ENCODE assay signal across 13 cellular contexts in the genomic region with DNA sequence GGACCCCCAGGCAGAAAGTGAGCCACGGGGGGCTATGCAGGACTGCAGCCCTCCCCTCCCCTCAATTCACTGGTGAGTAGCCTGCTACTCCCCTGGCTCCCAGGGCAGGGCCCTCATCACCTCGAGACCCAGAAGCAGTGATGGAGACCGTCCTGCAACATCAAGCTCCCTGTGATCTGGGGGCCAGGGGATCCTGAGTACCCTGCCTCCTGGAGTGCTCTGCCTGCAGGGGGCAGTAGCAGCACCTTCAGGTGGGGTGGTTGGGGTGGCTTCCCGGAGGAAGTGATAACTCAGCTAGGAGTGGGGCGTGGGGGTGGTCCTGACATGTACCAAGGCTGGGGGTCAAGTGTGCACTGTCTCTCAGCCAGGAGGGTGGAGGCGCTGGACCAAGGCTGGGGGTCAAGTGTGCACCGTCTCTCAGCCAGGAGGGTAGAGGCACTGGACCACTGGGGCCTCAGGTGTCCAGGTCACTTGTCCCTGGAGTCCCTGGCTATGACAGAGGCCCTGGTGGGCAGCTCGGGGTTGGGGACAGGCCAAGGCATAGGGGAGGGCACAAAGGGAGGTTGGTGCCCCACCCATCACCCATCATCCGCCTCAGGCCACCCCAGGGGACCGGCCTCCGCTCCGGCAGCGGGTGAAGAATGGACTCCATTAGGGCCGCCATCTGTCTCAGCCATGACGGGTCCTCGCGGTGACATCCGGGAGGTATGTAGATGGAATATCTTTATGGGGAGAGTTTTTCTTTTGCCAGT. TPM values are rescaled to one million over a fixed set of nuclear protein-coding genes. Genes with fewer than 3 reads are reported as not detected.
A peak's percentile ranks its signal among the peaks of the same experiment; 100 is the strongest.
DNase-seq lines count a peak whose midpoint lies in the region; ATAC-seq and TF ChIP-seq lines count a peak whose summit lies in the region.
"Had no signal": no experiment of that assay in that cellular context is flagged by ENCODE, and none has a peak within 500 bp of the region (broad histone marks: within the 10 kb centered on the region; RNA-seq: fewer than 3 reads in every experiment).

No MANE protein-coding gene starts in this region.

- H3K9ac ChIP-seq in MM.1S (ENCODE audit: low read length) (no peak overlapping the region), mammary epithelial cell (ENCODE audit: insufficient read depth, low read length) (no peak overlapping the region)

- H4K20me1 ChIP-seq in MM.1S (ENCODE audit: insufficient read depth, low read length) = no peaks in the 10 kb centered on the region
- no peaks in the 10 kb centered on the region for H4K20me1 ChIP-seq in mammary epithelial cell (ENCODE audit: insufficient read depth, low read length)

- in situ Hi-C loops in mammary epithelial cell (cut with MboI; ENCODE audit: low sequenced_read_pairs in 2 of 2) = no loop called here

- H3K36me3 Mint-ChIP-seq in activated T-cell treated with anti-CD3 and anti-CD28 coated beads, Interleukin-2, amount 50 U/mL, for 72 hours (ENCODE audit: insufficient read depth in 2 of 2) = no peaks in the 10 kb centered on the region
- H3K36me3 Mint-ChIP-seq in chondrocyte (ENCODE audit: low read depth) = no peaks in the 10 kb centered on the region
- H3K36me3 Mint-ChIP-seq: CD4-positive, CD25-positive, alpha-beta regulatory T cell; stimulated activated effector memory CD8-positive, alpha-beta T cell treated with anti-CD3 and anti-CD28 coated beads, Interleukin-12 subunit alpha, Interleukin-12 subunit beta, amount 100 ng/mL, for 72 hours had no signal

- TF ChIP-seq CTCF in MM.1S (IDR thresholded peaks at IDR 0.05; ENCODE audit: low read length) (peak; percentile 51), chondrocyte (IDR thresholded peaks at IDR 0.05) (peak; percentile 43), mammary epithelial cell (conservative IDR thresholded peaks at IDR 0.05 in 1 of 2, IDR thresholded peaks at IDR 0.05 in 1 of 2; ENCODE audit: extremely low read depth in 1 of 2, insufficient read depth in 1 of 2, low read depth in 1 of 2, low read length in 2 of 2) (peak in 1 of 2 donors; percentile 27)

- H3K27me3 ChIP-seq in MM.1S (replicated peaks; ENCODE audit: insufficient read depth, low read length) (peaks cover 52% of the 10 kb centered on the region), mammary epithelial cell (ENCODE audit: insufficient read depth, low read length) (no peaks in the 10 kb centered on the region)

- no peak overlapping the region for H3K4me3 Mint-ChIP-seq in activated T-cell treated with anti-CD3 and anti-CD28 coated beads, Interleukin-2, amount 50 U/mL, for 72 hours
- no peak overlapping the region for H3K4me3 Mint-ChIP-seq in chondrocyte (ENCODE audit: unreplicated experiment)
- H3K4me3 Mint-ChIP-seq: CD4-positive, CD25-positive, alpha-beta regulatory T cell; stimulated activated effector memory CD8-positive, alpha-beta T cell treated with anti-CD3 and anti-CD28 coated beads, Interleukin-12 subunit alpha, Interleukin-12 subunit beta, amount 100 ng/mL, for 72 hours had no signal

- H3K4me3 ChIP-seq in MM.1S (ENCODE audit: low read length) (no peak overlapping the region), mammary epithelial cell (replicated peaks in 1 of 3; ENCODE audit: insufficient read depth in 1 of 3, low read depth in 2 of 3, low read length in 3 of 3) (no peak overlapping the region)

- H3K36me3 ChIP-seq in MM.1S (replicated peaks; ENCODE audit: insufficient read depth, low read length) = no peaks in the 10 kb centered on the region
- H3K36me3 ChIP-seq in mammary epithelial cell (ENCODE audit: insufficient read depth, low read length) = no peaks in the 10 kb centered on the region

- ATAC-seq in activated T-cell treated with anti-CD3 and anti-CD28 coated beads, Interleukin-2, amount 50 U/mL, for 72 hours (replicated peaks in 1 of 2) = no peak
- no peak for ATAC-seq in HG02798 (IDR thresholded peaks at IDR 0.05; ENCODE audit: poor library complexity, unreplicated experiment)
- ATAC-seq: stimulated activated effector memory CD8-positive, alpha-beta T cell treated with anti-CD3 and anti-CD28 coated beads, Interleukin-12 subunit alpha, Interleukin-12 subunit beta, amount 100 ng/mL, for 72 hours had no signal

- BruUV-seq in mammary epithelial cell (replicated peaks; lab: Mats Ljungman, UMichigan) = no TSS peak

- H2AFZ ChIP-seq in MM.1S (ENCODE audit: low read length) = no peak overlapping the region
- H2AFZ ChIP-seq in mammary epithelial cell (ENCODE audit: low read depth, low read length) = no peak overlapping the region

- no peaks in the 10 kb centered on the region for H3F3A ChIP-seq in MM.1S (ENCODE audit: insufficient read depth, low read length)

- H3K4me1 ChIP-seq in MM.1S (ENCODE audit: low read length) (no peaks in the 10 kb centered on the region), mammary epithelial cell (ENCODE audit: insufficient read depth, low read length) (no peaks in the 10 kb centered on the region)

- H3K27me3 Mint-ChIP-seq in activated T-cell treated with anti-CD3 and anti-CD28 coated beads, Interleukin-2, amount 50 U/mL, for 72 hours (ENCODE audit: low read depth) = no peaks in the 10 kb centered on the region
- no peaks in the 10 kb centered on the region for H3K27me3 Mint-ChIP-seq in chondrocyte (ENCODE audit: low read depth)

- peak; percentile 29 to 41 for DNase-seq in activated T-cell treated with anti-CD3 and anti-CD28 coated beads, Interleukin-2, amount 50 U/mL, for 72 hours
- DNase-seq in activated T-cell treated with anti-CD3 and anti-CD28 coated beads, Interleukin-2, amount 50 U/mL, for 1 hour = no peak
- DNase-seq in MM.1S (no peak), chondrocyte (ENCODE audit: low spot score) (no peak), mammary epithelial cell (no peak), T-helper 9 cell (no peak)
- peak; percentile 19 for DNase-seq in stimulated activated CD4-positive, alpha-beta T cell treated with anti-CD3 and anti-CD28 coated beads, Interleukin-1b, Interleukin-23, amount 100 ng/mL, for 48 hours
- DNase-seq: effector memory CD4-positive, alpha-beta T cell; islet precursor cell; RPMI8226 had no signal

- H3K9me2 ChIP-seq in MM.1S (replicated peaks; ENCODE audit: insufficient read depth, low read length) = no peaks in the 10 kb centered on the region

- H3K9me3 ChIP-seq in MM.1S (replicated peaks; ENCODE audit: insufficient read depth, low read length) (no peaks in the 10 kb centered on the region), mammary epithelial cell (replicated peaks; ENCODE audit: insufficient read depth, low read length) (no peaks in the 10 kb centered on the region)

- no peak overlapping the region for H3K27ac ChIP-seq in MM.1S (ENCODE audit: low read length)
- H3K27ac ChIP-seq in mammary epithelial cell (ENCODE audit: insufficient read depth, low read depth, low read length) = no peak overlapping the region

- H3K4me2 ChIP-seq in MM.1S (ENCODE audit: low read depth, low read length) = no peak overlapping the region
- no peak overlapping the region for H3K4me2 ChIP-seq in mammary epithelial cell (ENCODE audit: insufficient read depth, low read depth, low read length)

- WGBS in mammary epithelial cell (ENCODE audit: low coverage, missing lambda C conversion rate) = 100% methylated on average over 6 of the region's 18 CpGs

- H3K9me3 Mint-ChIP-seq in activated T-cell treated with anti-CD3 and anti-CD28 coated beads, Interleukin-2, amount 50 U/mL, for 72 hours = no peaks in the 10 kb centered on the region
- H3K9me3 Mint-ChIP-seq in chondrocyte (ENCODE audit: low read depth) = no peaks in the 10 kb centered on the region
- H3K9me3 Mint-ChIP-seq: CD4-positive, CD25-positive, alpha-beta regulatory T cell; stimulated activated effector memory CD8-positive, alpha-beta T cell treated with anti-CD3 and anti-CD28 coated beads, Interleukin-12 subunit alpha, Interleukin-12 subunit beta, amount 100 ng/mL, for 72 hours had no signal

- H3K27ac Mint-ChIP-seq in activated T-cell treated with anti-CD3 and anti-CD28 coated beads, Interleukin-2, amount 50 U/mL, for 72 hours = no peak overlapping the region
- no peak overlapping the region for H3K27ac Mint-ChIP-seq in chondrocyte (ENCODE audit: unreplicated experiment)
- H3K27ac Mint-ChIP-seq: CD4-positive, CD25-positive, alpha-beta regulatory T cell; stimulated activated effector memory CD8-positive, alpha-beta T cell treated with anti-CD3 and anti-CD28 coated beads, Interleukin-12 subunit alpha, Interleukin-12 subunit beta, amount 100 ng/mL, for 72 hours had no signal

- CTCF ChIA-PET in mammary epithelial cell (lab: Charles Lee; ENCODE audit: low non-redundant PET) = no interaction called here

- H3K79me2 ChIP-seq in MM.1S (ENCODE audit: low read length) = no peaks in the 10 kb centered on the region
- H3K79me2 ChIP-seq in mammary epithelial cell (ENCODE audit: insufficient read depth, low read length) = peaks cover 8% of the 10 kb centered on the region

- dilution Hi-C loops in mammary epithelial cell (cut with HindIII; ENCODE audit: low sequenced_read_pairs) = loop anchor here (5.0 kb wide), 1 partner anchor 34 kb away; no protein-coding TSS in a partner anchor

- peaks cover 9% of the 10 kb centered on the region for H3K4me1 Mint-ChIP-seq in activated T-cell treated with anti-CD3 and anti-CD28 coated beads, Interleukin-2, amount 50 U/mL, for 72 hours (ENCODE audit: low read depth)
- H3K4me1 Mint-ChIP-seq in chondrocyte (ENCODE audit: low read depth) = no peaks in the 10 kb centered on the region

- intact Hi-C loops in mammary epithelial cell (cut with micrococcal nuclease) = no loop called here

RNA-seq across cellular contexts. Expression of a gene that starts 9.4 kb away (rescaled TPM):
- total RNA-seq in activated T-cell treated with anti-CD3 and anti-CD28 coated beads, Interleukin-2, amount 50 U/mL, for 72 hours = 1 to 10 TPM; 1.4 to 1.5 TPM
- total RNA-seq in chondrocyte = 0.75 to 5.5 TPM (median 5.5 TPM) in 3 replicates
- 10 to 100 TPM in 1 of 2 donors, 1 to 10 TPM in 1; 3.8 to 10.5 TPM for total RNA-seq in mammary epithelial cell
- 10.5 TPM for polyA plus RNA-seq in mammary epithelial cell
- 2.4 TPM for polyA minus RNA-seq in mammary epithelial cell

Comparison
In these comparisons a context has a peak if more than half of its experiments do, and no peak if none do; other contexts are left out.
1. DNase-seq: peak in activated T-cell treated with anti-CD3 and anti-CD28 coated beads, Interleukin-2, amount 50 U/mL, for 72 hours (2 of 2) and stimulated activated CD4-positive, alpha-beta T cell treated with anti-CD3 and anti-CD28 coated beads, Interleukin-1b, Interleukin-23, amount 100 ng/mL, for 48 hours (single experiment); none in activated T-cell treated with anti-CD3 and anti-CD28 coated beads, Interleukin-2, amount 50 U/mL, for 1 hour (single experiment), MM.1S (single experiment), chondrocyte (single experiment), mammary epithelial cell (single experiment) and T-helper 9 cell (single experiment).